Comparison of ENCODE assay signal across 8 cellular contexts in the genomic region with DNA sequence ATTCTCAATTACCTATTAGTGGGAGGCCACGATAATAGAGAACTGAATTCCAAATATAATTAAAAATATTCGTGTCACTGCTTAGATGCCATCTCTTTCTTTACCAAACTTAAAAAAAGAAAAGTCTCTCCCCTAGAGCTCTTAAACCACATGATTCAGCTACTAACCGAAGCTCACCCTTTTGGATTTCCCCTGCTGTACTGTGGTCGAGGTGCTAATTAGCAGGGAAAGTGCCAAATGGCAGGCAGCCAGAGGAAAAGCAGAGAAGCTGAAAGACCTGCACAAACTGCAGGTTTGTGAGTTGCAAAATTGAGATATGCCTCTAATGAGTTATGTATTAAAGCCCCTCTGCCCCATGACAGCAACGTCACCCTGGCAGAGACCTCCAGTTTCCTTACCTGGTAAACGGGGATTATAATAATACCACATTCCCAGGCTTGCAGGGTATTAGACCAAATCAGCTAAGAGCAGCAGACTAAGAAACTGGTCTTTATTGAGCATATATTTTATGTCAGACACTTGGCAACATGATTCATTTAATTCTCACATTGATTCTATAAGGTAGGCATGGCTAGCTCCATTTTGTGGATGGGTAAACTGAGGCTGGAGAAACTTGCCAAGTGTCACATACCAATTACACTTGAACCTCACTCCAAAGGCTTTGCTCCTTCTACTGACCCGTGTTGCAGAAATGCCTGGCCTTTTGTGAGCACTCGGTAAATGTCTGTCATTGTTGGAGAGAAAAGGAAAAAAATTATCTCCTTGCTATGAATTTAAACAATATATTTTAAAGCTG.
DNase-seq lines count a peak whose midpoint lies in the region; ATAC-seq lines count a peak whose summit lies in the region.

No MANE protein-coding gene starts in this region.

- ATAC-seq in GM21447 (IDR thresholded peaks at IDR 0.05; ENCODE audit: unreplicated experiment) = peak; percentile 87

- DNase-seq in Daoy (ENCODE audit: low read depth) = peak; percentile 93
- DNase-seq in KBM-7 = peak; percentile 3
- peak; percentile 26 for DNase-seq in activated CD4-positive, CD25-positive, alpha-beta regulatory T cell treated with anti-CD3 and anti-CD28 coated beads, Interleukin-2, amount 50 U/mL, for 16 hours (ENCODE audit: low read depth, low spot score)
- peak; percentile 48 for DNase-seq in cerebellar cortex (ENCODE audit: low spot score)
- peak; percentile 17 for DNase-seq in putamen (ENCODE audit: low spot score)
- no peak for DNase-seq in NCI-H187 treated with DMSO at 0.1 percent for 48 hours (lab: John Stamatoyannopoulos, UW)
- DNase-seq in SIG-M5 treated with dmso at 0.1 percent for 504 hours (lab: John Stamatoyannopoulos, UW; ENCODE audit: unreplicated experiment) = no peak

- in situ Hi-C loops in KBM-7 (cut with MboI; ENCODE audit: low pct_unique_long_range_greater_than_20kb, low sequenced_read_pairs) = no loop called here

Comparison
In these comparisons a context has a peak if more than half of its experiments do, and no peak if none do; other contexts are left out.
1. DNase-seq: peak in Daoy (single experiment), KBM-7 (single experiment), activated CD4-positive, CD25-positive, alpha-beta regulatory T cell treated with anti-CD3 and anti-CD28 coated beads, Interleukin-2, amount 50 U/mL, for 16 hours (single experiment), cerebellar cortex (single experiment) and putamen (single experiment); none in NCI-H187 treated with DMSO at 0.1 percent for 48 hours (single experiment) and SIG-M5 treated with dmso at 0.1 percent for 504 hours (single experiment).